Comparison of ENCODE assay signal across 23 cellular contexts in genomic region chr9:93085676-93086075, GRCh38. TPM values are rescaled to one million over a fixed set of nuclear protein-coding genes. Genes with fewer than 3 reads are reported as not detected.
DNase-seq lines count a peak whose midpoint lies in the region; ATAC-seq, FAIRE-seq and TF ChIP-seq lines count a peak whose summit lies in the region.
"Had no signal": no experiment of that assay in that cellular context is flagged by ENCODE, and none has a peak within 500 bp of the region (broad histone marks: within the 10 kb centered on the region; RNA-seq: fewer than 3 reads in every experiment).

No MANE protein-coding gene starts in this region.

- no peak for TF ChIP-seq POLR2A in GM12891 (IDR thresholded peaks at IDR 0.05; ENCODE audit: low read depth, low read length)
- TF ChIP-seq POLR2A in GM12878 (IDR thresholded peaks at IDR 0.05; ENCODE audit: low read depth, low read length): no peak

- no peak for ATAC-seq in GM12878
- ATAC-seq in naive thymus-derived CD4-positive, alpha-beta T cell: no peak
- ATAC-seq in GM18873 (IDR thresholded peaks at IDR 0.05; ENCODE audit: low FRiP score, unreplicated experiment): no peak
- ATAC-seq in GM18511 (IDR thresholded peaks at IDR 0.05; ENCODE audit: unreplicated experiment): no peak
- ATAC-seq: foreskin keratinocyte, GM23338 had no signal

- no peak overlapping the region for H3K9ac ChIP-seq in GM12878 (ENCODE audit: control insufficient read depth, insufficient read depth, low read length)

- in situ Hi-C loops in GM12878 (cut with MboI): no loop called here

- H3K27me3 ChIP-seq in GM12878 (replicated peaks in 1 of 2; ENCODE audit: control insufficient read depth in 2 of 2, insufficient read depth in 2 of 2, low read length in 1 of 2): no peaks in the 10 kb centered on the region
- H3K27me3 ChIP-seq in naive thymus-derived CD4-positive, alpha-beta T cell (ENCODE audit: control insufficient read depth in 2 of 2, insufficient read depth in 2 of 2, low read length in 2 of 2): no peaks in the 10 kb centered on the region
- H3K27me3 ChIP-seq: BE2C, foreskin keratinocyte, SJSA1, tibial nerve had no signal

- no peak overlapping the region for H2AFZ ChIP-seq in GM12878 (ENCODE audit: control insufficient read depth, low read depth, low read length)
- H2AFZ ChIP-seq: GM23338, PC-9 had no signal

- H3K27me3 Mint-ChIP-seq in activated CD4-positive, alpha-beta T cell treated with anti-CD3 and anti-CD28 coated beads, Interleukin-2, amount 10 ng/mL, durations not matched to agents 7 days and 5 days: no peaks in the 10 kb centered on the region
- no peaks in the 10 kb centered on the region for H3K27me3 Mint-ChIP-seq in naive thymus-derived CD4-positive, alpha-beta T cell

- peaks cover 10 to 21% of the 10 kb centered on the region in 2 experiments for H3K36me3 ChIP-seq in GM12878 (ENCODE audit: control insufficient read depth in 2 of 2, insufficient read depth in 2 of 2, low read length in 1 of 2)
- peaks cover 0 to 73% (median 34%) of the 10 kb centered on the region in 3 experiments for H3K36me3 ChIP-seq in naive thymus-derived CD4-positive, alpha-beta T cell (ENCODE audit: control insufficient read depth in 2 of 3, insufficient read depth in 3 of 3, low read length in 3 of 3)
- H3K36me3 ChIP-seq: BE2C, SJSA1 had no signal

- CTCF ChIA-PET in activated CD4-positive, alpha-beta T cell treated with anti-CD3 and anti-CD28 coated beads, Interleukin-2, amount 10 ng/mL, durations not matched to agents 7 days and 5 days (lab: Charles Lee): interaction anchor here (1.1 to 1.3 kb wide), 3 partner anchors 10 to 24 kb away, joined by 3 read pairs; partner anchors contain the start of gene CARD19
- CTCF ChIA-PET in GM12878 (lab: Yijun Ruan, JAX): interaction anchor here (2.2 kb wide), 1 partner anchor 83 kb away, joined by 5 read pairs; no protein-coding TSS in a partner anchor
- CTCF ChIA-PET in naive thymus-derived CD4-positive, alpha-beta T cell (lab: Charles Lee): no interaction called here

- intact Hi-C loops in GM12878 (cut with micrococcal nuclease; ENCODE audit: unreplicated experiment): no loop called here
- intact Hi-C loops in naive thymus-derived CD4-positive, alpha-beta T cell (cut with micrococcal nuclease): no loop called here

- no peak overlapping the region for H3K4me2 ChIP-seq in GM12878 (ENCODE audit: control insufficient read depth, insufficient read depth)
- H3K4me2 ChIP-seq: GM23338, PC-9 had no signal

- POLR2A ChIA-PET in activated CD4-positive, alpha-beta T cell treated with anti-CD3 and anti-CD28 coated beads, Interleukin-2, amount 10 ng/mL, durations not matched to agents 7 days and 5 days (lab: Charles Lee): no interaction called here
- POLR2A ChIA-PET in GM12878 (lab: Charles Lee): interaction anchor here (0.7 to 1.6 kb wide), 2 partner anchors 15 to 21 kb away, joined by 3 to 5 read pairs; no protein-coding TSS in a partner anchor
- POLR2A ChIA-PET in naive thymus-derived CD4-positive, alpha-beta T cell (lab: Charles Lee): interaction anchor here (0.8 to 3.1 kb wide), 6 partner anchors 9 to 82 kb away, joined by 4 to 14 read pairs (median 6); no protein-coding TSS in a partner anchor

- SMC1A ChIA-PET in GM12878 (lab: Charles Lee; ENCODE audit: uncharacterized antibody, unreplicated experiment): interaction anchor here (1.2 kb wide), 1 partner anchor 22 kb away, joined by 4 read pairs; no protein-coding TSS in a partner anchor

- H3K27ac ChIP-seq in GM12878 (ENCODE audit: control insufficient read depth, insufficient read depth): no peak overlapping the region
- no peak overlapping the region for H3K27ac ChIP-seq in naive thymus-derived CD4-positive, alpha-beta T cell (ENCODE audit: low read depth, low read length)
- H3K27ac ChIP-seq: foreskin keratinocyte, PC-9, SJSA1, tibial nerve had no signal

- TF ChIP-seq RAD21 in GM12878 (IDR thresholded peaks at IDR 0.05; ENCODE audit: insufficient read depth, low read depth, low read length): no peak

- H3K27ac Mint-ChIP-seq in activated CD4-positive, alpha-beta T cell treated with anti-CD3 and anti-CD28 coated beads, Interleukin-2, amount 10 ng/mL, durations not matched to agents 7 days and 5 days: peak overlapping the region; percentile 72
- peak overlapping the region in 6 of 9 donors; percentile 8 to 78 (median 66) for H3K27ac Mint-ChIP-seq in naive thymus-derived CD4-positive, alpha-beta T cell
- H3K27ac Mint-ChIP-seq: GM23338 had no signal

- TF ChIP-seq CTCF in GM12878 (IDR thresholded peaks at IDR 0.05 in 2 of 3, conservative IDR thresholded peaks at IDR 0.05 in 1 of 3; ENCODE audit: control insufficient read depth in 2 of 3, extremely low read depth in 1 of 3, insufficient read depth in 1 of 3, low read depth in 3 of 3, low read length in 3 of 3): no peak

- no peak for TF ChIP-seq EP300 in GM12878 (IDR thresholded peaks at IDR 0.05; ENCODE audit: borderline replicate concordance in 1 of 2, control insufficient read depth in 1 of 2, low read depth in 2 of 2, low read length in 2 of 2)

- peaks cover 3% of the 10 kb centered on the region; the same call in 2 of the 3 replicates for H3K9me3 ChIP-seq in GM12878 (replicated peaks; ENCODE audit: control insufficient read depth, insufficient read depth, low read length)
- no peaks in the 10 kb centered on the region for H3K9me3 ChIP-seq in naive thymus-derived CD4-positive, alpha-beta T cell (ENCODE audit: control insufficient read depth in 2 of 3, low read length in 3 of 3)
- H3K9me3 ChIP-seq: BE2C, SJSA1 had no signal

- H3K4me3 ChIP-seq in GM12878: no peak overlapping the region
- H3K4me3 ChIP-seq in naive thymus-derived CD4-positive, alpha-beta T cell (ENCODE audit: low read length): no peak overlapping the region
- H3K4me3 ChIP-seq: GM23338, PC-9, SJSA1, tibial nerve had no signal

- no peaks in the 10 kb centered on the region for H4K20me1 ChIP-seq in GM12878 (ENCODE audit: control insufficient read depth, insufficient read depth)

- RAD21 ChIA-PET in GM12878 (lab: Charles Lee; ENCODE audit: unreplicated experiment): no interaction called here

- H3K9me3 Mint-ChIP-seq in activated CD4-positive, alpha-beta T cell treated with anti-CD3 and anti-CD28 coated beads, Interleukin-2, amount 10 ng/mL, durations not matched to agents 7 days and 5 days: peaks cover 14% of the 10 kb centered on the region
- peaks cover 0 to 10% (median 0%) of the 10 kb centered on the region in 11 donors for H3K9me3 Mint-ChIP-seq in naive thymus-derived CD4-positive, alpha-beta T cell

- H3K79me2 ChIP-seq in GM12878 (ENCODE audit: control insufficient read depth, insufficient read depth, low read length): no peaks in the 10 kb centered on the region

- H3K4me3 Mint-ChIP-seq in activated CD4-positive, alpha-beta T cell treated with anti-CD3 and anti-CD28 coated beads, Interleukin-2, amount 10 ng/mL, durations not matched to agents 7 days and 5 days: no peak overlapping the region
- no peak overlapping the region for H3K4me3 Mint-ChIP-seq in naive thymus-derived CD4-positive, alpha-beta T cell
- H3K4me3 Mint-ChIP-seq: GM23338 had no signal

- H3K4me1 Mint-ChIP-seq in activated CD4-positive, alpha-beta T cell treated with anti-CD3 and anti-CD28 coated beads, Interleukin-2, amount 10 ng/mL, durations not matched to agents 7 days and 5 days: peaks cover 55% of the 10 kb centered on the region
- H3K4me1 Mint-ChIP-seq in naive thymus-derived CD4-positive, alpha-beta T cell: peaks cover 13 to 50% (median 44%) of the 10 kb centered on the region in 7 donors

- FAIRE-seq in GM12891 (lab: Jason Lieb, UNC): peak; percentile 13
- no peak for FAIRE-seq in GM12878 (lab: Jason Lieb, UNC)

- 100% methylated on average over 4 of the region's 4 CpGs for WGBS in GM12878 (ENCODE audit: insufficient coverage, insufficient replicate concordance, low lambda C conversion rate, missing lambda C conversion rate)

- peaks cover 79% of the 10 kb centered on the region for H3K36me3 Mint-ChIP-seq in activated CD4-positive, alpha-beta T cell treated with anti-CD3 and anti-CD28 coated beads, Interleukin-2, amount 10 ng/mL, durations not matched to agents 7 days and 5 days (ENCODE audit: low read depth)
- peaks cover 9 to 68% (median 39%) of the 10 kb centered on the region in 5 donors for H3K36me3 Mint-ChIP-seq in naive thymus-derived CD4-positive, alpha-beta T cell

- DNase-seq in activated CD4-positive, alpha-beta T cell treated with anti-CD3 and anti-CD28 coated beads, Interleukin-2, amount 10 ng/mL, durations not matched to agents 7 days and 5 days: no peak
- DNase-seq in activated CD4-positive, alpha-beta T cell treated with anti-CD3 and anti-CD28 coated beads, Interleukin-2, amount 50 U/mL, for 1 hour: no peak
- DNase-seq in GM12891 (ENCODE audit: insufficient read length, low spot score): no peak
- no peak for DNase-seq in GM12878 (ENCODE audit: low read depth, low spot score)
- no peak for DNase-seq in naive thymus-derived CD4-positive, alpha-beta T cell
- no peak for DNase-seq in cerebellar nuclear complex (lab: John Stamatoyannopoulos, UW)
- DNase-seq: activated CD4-positive, CD25-positive, alpha-beta regulatory T cell treated with anti-CD3 and anti-CD28 coated beads, Interleukin-2, amount 50 U/mL, for 72 hours; BE2C; Calu3; cortex of kidney; foreskin keratinocyte; hippocampal formation; NCI-H774; PC-9; stimulated activated naive CD4-positive, alpha-beta T cell treated with Interleukin-2 at 50 U/mL for 16 hours; T-helper 9 cell had no signal

- H3K4me1 ChIP-seq in GM12878 (ENCODE audit: control insufficient read depth, insufficient read depth, low read length): peaks cover 3% of the 10 kb centered on the region
- peaks cover 18 to 25% of the 10 kb centered on the region in 2 donors for H3K4me1 ChIP-seq in naive thymus-derived CD4-positive, alpha-beta T cell (ENCODE audit: control insufficient read depth in 2 of 2, insufficient read depth in 2 of 2, low read length in 2 of 2)
- H3K4me1 ChIP-seq: BE2C, foreskin keratinocyte, tibial nerve had no signal

- BruUV-seq in GM12878 (replicated peaks; lab: Mats Ljungman, UMichigan): no TSS peak

RNA-seq across cellular contexts. Expression of gene CARD19, which starts 10.3 kb away (rescaled TPM):
- 10 to 100 TPM; 40.3 to 42.6 TPM for total RNA-seq in activated CD4-positive, alpha-beta T cell treated with anti-CD3 and anti-CD28 coated beads, Interleukin-2, amount 10 ng/mL, durations not matched to agents 7 days and 5 days
- 10.7 TPM for polyA plus RNA-seq in GM12891 (2012; ENCODE audit: low read depth, missing spikeins)
- total RNA-seq in GM12878 (2013; cell fraction: nucleolus; rRNA removed): 9.7 and 10.4 TPM in 2 replicates
- 40.8 and 41.6 TPM in 2 replicates for total RNA-seq in GM12878 (2014; rRNA removed)
- total RNA-seq in GM12878 (2014; rRNA removed; fragmentation: Illumina TruSeq; extraction: Trizol): 12.0 and 13.3 TPM in 2 replicates
- 21.6 and 21.8 TPM in 2 replicates for total RNA-seq in GM12878 (2021)
- polyA plus RNA-seq in GM12878 (2011; ENCODE audit: low read depth): 4.0 TPM
- polyA plus RNA-seq in GM12878 (2011; rRNA removed): 8.6 and 18.3 TPM in 2 replicates
- polyA plus RNA-seq in GM12878 (2011; cell fraction: cytosol; rRNA removed): 34.4 and 49.8 TPM in 2 replicates
- polyA plus RNA-seq in GM12878 (2011; cell fraction: nucleus; rRNA removed): 47.7 and 53.9 TPM in 2 replicates
- polyA plus RNA-seq in GM12878 (2012): 11.9 and 12.2 TPM in 2 replicates
- polyA plus RNA-seq in GM12878 (2014; fragmentation: Illumina TruSeq; extraction: Trizol): 0.49 and 6.3 TPM in 2 replicates
- 1 to 10 TPM in 1 of 2 experiments, under 1 TPM in 1; 0.61 to 3.3 TPM for polyA plus RNA-seq in GM12878 (2014; fragmentation: Nextera tagmentation; extraction: Ambion mirVana)
- 38.8 and 44.1 TPM in 2 replicates for polyA plus RNA-seq in GM12878 (2014; rRNA removed)
- polyA plus RNA-seq in GM12878 (2016; fragmentation: Nextera tagmentation; extraction: Ambion mirVana): 10 to 100 TPM; 23.3 to 27.7 TPM
- polyA minus RNA-seq in GM12878 (2011; rRNA and poly(A)+ RNA removed): 7.7 and 10.7 TPM in 2 replicates
- 6.0 and 6.9 TPM in 2 replicates for polyA minus RNA-seq in GM12878 (2011; cell fraction: cytosol; rRNA and poly(A)+ RNA removed)
- 6.8 and 12.7 TPM in 2 replicates for polyA minus RNA-seq in GM12878 (2011; cell fraction: nucleus; rRNA and poly(A)+ RNA removed)
- 10 to 100 TPM; 43.0 to 90.0 (median 54.1) TPM for total RNA-seq in naive thymus-derived CD4-positive, alpha-beta T cell
- 10 to 100 TPM; 59.2 to 75.6 TPM for polyA plus RNA-seq in naive thymus-derived CD4-positive, alpha-beta T cell

RNA-seq across cellular contexts. Expression of gene SUSD3, which starts 27.2 kb away (rescaled TPM):
- total RNA-seq in activated CD4-positive, alpha-beta T cell treated with anti-CD3 and anti-CD28 coated beads, Interleukin-2, amount 10 ng/mL, durations not matched to agents 7 days and 5 days: 10 to 100 TPM; 81.1 to 85.8 TPM
- 15.6 TPM for polyA plus RNA-seq in GM12891 (2012; ENCODE audit: low read depth, missing spikeins)
- 27.9 and 29.6 TPM in 2 replicates for total RNA-seq in GM12878 (2013; cell fraction: nucleolus; rRNA removed)
- total RNA-seq in GM12878 (2014; rRNA removed) (61.6 and 65.6 TPM in 2 replicates), GM12878 (2014; rRNA removed; fragmentation: Illumina TruSeq; extraction: Trizol) (26.9 and 29.8 TPM in 2 replicates), GM12878 (2021) (37.6 and 39.8 TPM in 2 replicates)
- 15.3 TPM for polyA plus RNA-seq in GM12878 (2011; ENCODE audit: low read depth)
- polyA plus RNA-seq in GM12878 (2011; rRNA removed) (60.0 and 92.0 TPM in 2 replicates), GM12878 (2014; fragmentation: Illumina TruSeq; extraction: Trizol) (5.4 and 14.1 TPM in 2 replicates), GM12878 (2014; fragmentation: Nextera tagmentation; extraction: Ambion mirVana) (10 to 100 TPM in 1 of 2 experiments, 1 to 10 TPM in 1; 2.5 to 15.1 TPM), GM12878 (2014; rRNA removed) (72.4 and 79.6 TPM in 2 replicates), GM12878 (2016; fragmentation: Nextera tagmentation; extraction: Ambion mirVana) (10 to 100 TPM; 30.9 to 31.3 TPM)
- polyA plus RNA-seq in GM12878 (2011; cell fraction: cytosol; rRNA removed): 129 and 170 TPM in 2 replicates
- 83.1 and 109 TPM in 2 replicates for polyA plus RNA-seq in GM12878 (2011; cell fraction: nucleus; rRNA removed)
- polyA plus RNA-seq in GM12878 (2012): 25.7 and 33.6 TPM in 2 replicates
- 46.4 and 91.1 TPM in 2 replicates for polyA minus RNA-seq in GM12878 (2011; rRNA and poly(A)+ RNA removed)
- polyA minus RNA-seq in GM12878 (2011; cell fraction: cytosol; rRNA and poly(A)+ RNA removed): 31.3 and 42.8 TPM in 2 replicates
- 11.1 and 14.0 TPM in 2 replicates for polyA minus RNA-seq in GM12878 (2011; cell fraction: nucleus; rRNA and poly(A)+ RNA removed)
- 10 to 100 TPM; 62.8 to 83.5 (median 68.7) TPM for total RNA-seq in naive thymus-derived CD4-positive, alpha-beta T cell
- 100 to 1,000 TPM; 186 to 315 TPM for polyA plus RNA-seq in naive thymus-derived CD4-positive, alpha-beta T cell
- total RNA-seq: A172, G401, SJSA1 had no signal

RNA-seq across cellular contexts. Expression of gene NINJ1, which starts 48.4 kb away (rescaled TPM):
- total RNA-seq in activated CD4-positive, alpha-beta T cell treated with anti-CD3 and anti-CD28 coated beads, Interleukin-2, amount 10 ng/mL, durations not matched to agents 7 days and 5 days: 10 to 100 TPM; 29.5 to 29.9 TPM
- 26.6 TPM for polyA plus RNA-seq in GM12891 (2012; ENCODE audit: low read depth, missing spikeins)
- 38.5 and 41.6 TPM in 2 replicates for total RNA-seq in GM12878 (2013; cell fraction: nucleolus; rRNA removed)
- total RNA-seq in GM12878 (2014; rRNA removed) (18.6 and 23.0 TPM in 2 replicates), GM12878 (2014; rRNA removed; fragmentation: Illumina TruSeq; extraction: Trizol) (8.0 TPM in 2 replicates), GM12878 (2021) (15.1 and 16.6 TPM in 2 replicates)
- 13.3 TPM for polyA plus RNA-seq in GM12878 (2011; ENCODE audit: low read depth)
- polyA plus RNA-seq in GM12878 (2011; rRNA removed) (12.7 and 33.5 TPM in 2 replicates), GM12878 (2014; fragmentation: Illumina TruSeq; extraction: Trizol) (2.5 and 8.7 TPM in 2 replicates), GM12878 (2014; fragmentation: Nextera tagmentation; extraction: Ambion mirVana) (1 to 10 TPM in 1 of 2 experiments, under 1 TPM in 1; 0.64 to 2.5 TPM), GM12878 (2014; rRNA removed) (23.7 and 27.5 TPM in 2 replicates), GM12878 (2016; fragmentation: Nextera tagmentation; extraction: Ambion mirVana) (10 to 100 TPM; 19.1 to 19.3 TPM)
- polyA plus RNA-seq in GM12878 (2011; cell fraction: cytosol; rRNA removed): 55.7 and 66.8 TPM in 2 replicates
- polyA plus RNA-seq in GM12878 (2011; cell fraction: nucleus; rRNA removed): 48.8 and 50.5 TPM in 2 replicates
- 25.3 and 27.1 TPM in 2 replicates for polyA plus RNA-seq in GM12878 (2012)
- polyA minus RNA-seq in GM12878 (2011; rRNA and poly(A)+ RNA removed): 21.6 and 36.2 TPM in 2 replicates
- polyA minus RNA-seq in GM12878 (2011; cell fraction: cytosol; rRNA and poly(A)+ RNA removed): 14.6 and 15.7 TPM in 2 replicates
- 8.0 and 14.3 TPM in 2 replicates for polyA minus RNA-seq in GM12878 (2011; cell fraction: nucleus; rRNA and poly(A)+ RNA removed)
- total RNA-seq in naive thymus-derived CD4-positive, alpha-beta T cell: 100 to 1,000 TPM in 2 of 5 experiments, 10 to 100 TPM in 3; 30.7 to 163 (median 64.7) TPM
- polyA plus RNA-seq in naive thymus-derived CD4-positive, alpha-beta T cell: 100 to 1,000 TPM; 113 to 133 TPM
